Comparison of ENCODE assay signal across 1 cellular context in the genomic region with DNA sequence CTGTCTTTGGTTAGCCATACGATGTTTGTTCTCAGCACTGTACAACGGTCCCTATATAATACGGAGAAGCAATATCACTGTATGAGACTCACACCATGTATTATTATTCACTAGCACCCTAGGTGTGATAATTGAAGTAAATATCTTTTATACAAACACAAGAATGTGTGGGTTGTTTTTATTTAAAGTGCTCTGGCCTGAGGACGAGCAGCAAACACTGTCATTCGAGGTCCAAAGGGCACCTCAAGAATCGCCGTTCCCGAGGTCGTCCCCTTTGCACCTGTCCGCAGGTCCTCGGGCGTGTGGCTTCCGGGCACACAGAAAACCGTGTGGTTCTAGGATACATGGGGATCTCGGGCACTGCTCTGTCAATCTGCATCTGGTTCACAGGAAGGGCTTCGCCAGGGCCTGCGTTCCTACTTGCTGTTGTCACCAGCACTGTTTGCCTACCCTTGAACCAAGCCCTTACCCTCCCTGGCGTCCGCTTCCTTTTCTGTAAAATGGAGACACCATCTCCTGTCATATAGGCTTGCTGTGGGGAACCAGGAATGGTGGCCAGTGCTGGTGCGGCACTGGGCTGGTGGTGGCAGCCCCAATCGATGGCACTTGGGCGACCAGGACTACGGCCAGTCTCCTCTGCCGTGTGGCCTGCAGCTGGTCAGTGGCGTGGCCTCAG.
TF ChIP-seq lines count a peak whose summit lies in the region.

No MANE protein-coding gene starts in this region.

TF ChIP-seq in HepG2, 621 proteins besides CTCF, POLR2A, EP300 and RAD21 (continued from another document and continues in another):
- TF ChIP-seq, protein P1, sequence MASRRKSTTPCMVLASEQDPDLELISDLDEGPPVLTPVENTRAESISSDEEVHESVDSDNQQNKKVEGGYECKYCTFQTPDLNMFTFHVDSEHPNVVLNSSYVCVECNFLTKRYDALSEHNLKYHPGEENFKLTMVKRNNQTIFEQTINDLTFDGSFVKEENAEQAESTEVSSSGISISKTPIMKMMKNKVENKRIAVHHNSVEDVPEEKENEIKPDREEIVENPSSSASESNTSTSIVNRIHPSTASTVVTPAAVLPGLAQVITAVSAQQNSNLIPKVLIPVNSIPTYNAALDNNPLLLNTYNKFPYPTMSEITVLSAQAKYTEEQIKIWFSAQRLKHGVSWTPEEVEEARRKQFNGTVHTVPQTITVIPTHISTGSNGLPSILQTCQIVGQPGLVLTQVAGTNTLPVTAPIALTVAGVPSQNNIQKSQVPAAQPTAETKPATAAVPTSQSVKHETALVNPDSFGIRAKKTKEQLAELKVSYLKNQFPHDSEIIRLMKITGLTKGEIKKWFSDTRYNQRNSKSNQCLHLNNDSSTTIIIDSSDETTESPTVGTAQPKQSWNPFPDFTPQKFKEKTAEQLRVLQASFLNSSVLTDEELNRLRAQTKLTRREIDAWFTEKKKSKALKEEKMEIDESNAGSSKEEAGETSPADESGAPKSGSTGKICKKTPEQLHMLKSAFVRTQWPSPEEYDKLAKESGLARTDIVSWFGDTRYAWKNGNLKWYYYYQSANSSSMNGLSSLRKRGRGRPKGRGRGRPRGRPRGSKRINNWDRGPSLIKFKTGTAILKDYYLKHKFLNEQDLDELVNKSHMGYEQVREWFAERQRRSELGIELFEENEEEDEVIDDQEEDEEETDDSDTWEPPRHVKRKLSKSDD (CRISPR knock-in tag; IDR thresholded peaks at IDR 0.05; ENCODE audit: low read depth) = 0 out of 2 replicates have a peak, but pooled peaks have one; percentile 15
- TF ChIP-seq NR2F6 (IDR thresholded peaks at IDR 0.05) (peak; percentile 79), NR2F6 (CRISPR knock-in tag; IDR thresholded peaks at IDR 0.05) (peak; percentile 92), ZFP91 (CRISPR knock-in tag; IDR thresholded peaks at IDR 0.05; ENCODE audit: borderline replicate concordance) (peak; percentile 65), POLR2AphosphoS5 (IDR thresholded peaks at IDR 0.05; ENCODE audit: low read depth, low read length) (peak; percentile 23; the same call in 1 of the 2 replicates), IKZF5 (CRISPR knock-in tag; IDR thresholded peaks at IDR 0.05) (peak; percentile 94), ZNF552 (CRISPR knock-in tag; IDR thresholded peaks at IDR 0.05; ENCODE audit: borderline replicate concordance) (no peak), TSC22D2 (CRISPR knock-in tag; IDR thresholded peaks at IDR 0.05; ENCODE audit: borderline replicate concordance) (0 out of 2 replicates have a peak, but pooled peaks have one; percentile 3), SNAPC4 (CRISPR knock-in tag; IDR thresholded peaks at IDR 0.05) (peak; percentile 88), SP5 (CRISPR knock-in tag; IDR thresholded peaks at IDR 0.05; ENCODE audit: borderline replicate concordance, low read depth) (peak; percentile 26; the same call in 1 of the 2 replicates), ZBTB21 (CRISPR knock-in tag; IDR thresholded peaks at IDR 0.05) (no peak), ATF2 (CRISPR knock-in tag; IDR thresholded peaks at IDR 0.05) (peak; percentile 83), ZNF576 (CRISPR knock-in tag; IDR thresholded peaks at IDR 0.05) (no peak), TP53 (CRISPR knock-in tag; conservative IDR thresholded peaks at IDR 0.05) (0 out of 2 replicates have a peak, but pooled peaks have one; percentile 79), ZKSCAN5 (CRISPR knock-in tag; IDR thresholded peaks at IDR 0.05) (no peak), ZNF567 (CRISPR knock-in tag; IDR thresholded peaks at IDR 0.05; ENCODE audit: borderline replicate concordance) (no peak), WIZ (CRISPR knock-in tag; IDR thresholded peaks at IDR 0.05) (0 out of 2 replicates have a peak, but pooled peaks have one; percentile 37), ZNF276 (CRISPR knock-in tag; IDR thresholded peaks at IDR 0.05; ENCODE audit: low read depth) (0 out of 2 replicates have a peak, but pooled peaks have one; percentile 61), KDM3A (CRISPR knock-in tag; IDR thresholded peaks at IDR 0.05; ENCODE audit: low read depth) (peak; percentile 88), SYNCRIP (IDR thresholded peaks at IDR 0.05; ENCODE audit: insufficient read depth, low read depth, low read length) (no peak), RARA (CRISPR knock-in tag; IDR thresholded peaks at IDR 0.05) (peak; percentile 96), ZNF652 (CRISPR knock-in tag; IDR thresholded peaks at IDR 0.05; ENCODE audit: borderline replicate concordance, low read depth) (peak; percentile 60), ATF4 (CRISPR knock-in tag; IDR thresholded peaks at IDR 0.05) (peak in 1 of 2 experiments; percentile 62; a peak in 1 of 4 replicates), HIVEP1 (CRISPR knock-in tag; IDR thresholded peaks at IDR 0.05) (peak; percentile 88; the same call in 1 of the 2 replicates), NR3C1 (CRISPR knock-in tag; IDR thresholded peaks at IDR 0.05) (no peak), SETDB1 (CRISPR knock-in tag; IDR thresholded peaks at IDR 0.05; ENCODE audit: borderline replicate concordance) (no peak)
- TF ChIP-seq, protein P2, sequence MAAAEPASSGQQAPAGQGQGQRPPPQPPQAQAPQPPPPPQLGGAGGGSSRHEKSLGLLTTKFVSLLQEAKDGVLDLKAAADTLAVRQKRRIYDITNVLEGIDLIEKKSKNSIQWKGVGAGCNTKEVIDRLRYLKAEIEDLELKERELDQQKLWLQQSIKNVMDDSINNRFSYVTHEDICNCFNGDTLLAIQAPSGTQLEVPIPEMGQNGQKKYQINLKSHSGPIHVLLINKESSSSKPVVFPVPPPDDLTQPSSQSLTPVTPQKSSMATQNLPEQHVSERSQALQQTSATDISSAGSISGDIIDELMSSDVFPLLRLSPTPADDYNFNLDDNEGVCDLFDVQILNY (CRISPR knock-in tag; conservative IDR thresholded peaks at IDR 0.05) = no peak
- TF ChIP-seq, protein P3, sequence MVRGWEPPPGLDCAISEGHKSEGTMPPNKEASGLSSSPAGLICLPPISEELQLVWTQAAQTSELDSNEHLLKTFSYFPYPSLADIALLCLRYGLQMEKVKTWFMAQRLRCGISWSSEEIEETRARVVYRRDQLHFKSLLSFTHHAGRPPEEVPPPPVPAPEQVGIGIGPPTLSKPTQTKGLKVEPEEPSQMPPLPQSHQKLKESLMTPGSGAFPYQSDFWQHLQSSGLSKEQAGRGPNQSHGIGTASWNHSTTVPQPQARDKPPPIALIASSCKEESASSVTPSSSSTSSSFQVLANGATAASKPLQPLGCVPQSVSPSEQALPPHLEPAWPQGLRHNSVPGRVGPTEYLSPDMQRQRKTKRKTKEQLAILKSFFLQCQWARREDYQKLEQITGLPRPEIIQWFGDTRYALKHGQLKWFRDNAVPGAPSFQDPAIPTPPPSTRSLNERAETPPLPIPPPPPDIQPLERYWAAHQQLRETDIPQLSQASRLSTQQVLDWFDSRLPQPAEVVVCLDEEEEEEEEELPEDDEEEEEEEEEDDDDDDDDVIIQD (CRISPR knock-in tag; IDR thresholded peaks at IDR 0.05; ENCODE audit: low read depth) = peak; percentile 97
- TF ChIP-seq, protein P4, sequence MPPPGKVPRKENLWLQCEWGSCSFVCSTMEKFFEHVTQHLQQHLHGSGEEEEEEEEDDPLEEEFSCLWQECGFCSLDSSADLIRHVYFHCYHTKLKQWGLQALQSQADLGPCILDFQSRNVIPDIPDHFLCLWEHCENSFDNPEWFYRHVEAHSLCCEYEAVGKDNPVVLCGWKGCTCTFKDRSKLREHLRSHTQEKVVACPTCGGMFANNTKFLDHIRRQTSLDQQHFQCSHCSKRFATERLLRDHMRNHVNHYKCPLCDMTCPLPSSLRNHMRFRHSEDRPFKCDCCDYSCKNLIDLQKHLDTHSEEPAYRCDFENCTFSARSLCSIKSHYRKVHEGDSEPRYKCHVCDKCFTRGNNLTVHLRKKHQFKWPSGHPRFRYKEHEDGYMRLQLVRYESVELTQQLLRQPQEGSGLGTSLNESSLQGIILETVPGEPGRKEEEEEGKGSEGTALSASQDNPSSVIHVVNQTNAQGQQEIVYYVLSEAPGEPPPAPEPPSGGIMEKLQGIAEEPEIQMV (CRISPR knock-in tag; IDR thresholded peaks at IDR 0.05; ENCODE audit: low read depth) = peak; percentile 86; the same call in 1 of the 2 replicates
